In the genomic region with DNA sequence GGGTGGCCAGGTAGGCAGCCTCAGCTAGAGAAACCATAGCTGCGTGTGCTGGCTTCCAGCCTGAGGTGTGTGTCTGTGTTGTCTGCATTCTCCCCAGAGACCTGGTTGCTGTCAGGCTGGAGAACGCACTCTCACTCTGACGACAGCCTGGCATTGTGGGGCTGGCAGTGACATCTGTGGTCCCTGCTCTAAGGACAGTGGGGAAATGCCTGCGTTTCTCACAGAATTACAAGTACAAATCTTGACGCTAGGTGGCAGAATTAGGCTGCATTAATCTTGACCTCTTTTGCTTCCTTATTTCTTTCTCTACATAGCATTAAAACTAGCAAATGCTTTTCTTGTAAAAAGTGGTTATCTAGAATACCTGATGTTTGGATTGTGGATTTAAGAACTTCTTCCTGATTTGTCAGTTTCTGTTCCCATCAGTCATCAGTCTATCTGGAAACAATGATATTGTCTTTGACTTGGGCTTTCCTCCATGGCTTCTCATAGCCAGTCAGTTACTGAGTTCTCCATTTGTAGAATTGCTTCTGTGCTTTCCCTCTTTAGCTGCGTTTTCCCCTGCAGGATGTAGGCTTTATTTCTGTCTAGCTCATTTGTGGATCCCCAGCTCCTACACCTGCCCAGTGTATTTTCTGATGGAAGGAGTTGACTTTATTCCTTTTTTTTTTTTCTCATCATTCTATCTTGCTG, we compare ENCODE assay signal across 8 cellular contexts.
DNase-seq lines count a peak whose midpoint lies in the region; ATAC-seq, FAIRE-seq and TF ChIP-seq lines count a peak whose summit lies in the region.

No MANE protein-coding gene starts in this region.

- CTCF ChIA-PET in HepG2 (lab: Yijun Ruan, JAX; ENCODE audit: low intra/inter-chr PET ratio, low total read pairs) = interaction anchor here (1.1 to 2.2 kb wide), 3 partner anchors 404 to 767 kb away, joined by 3 to 16 read pairs (median 7); no protein-coding TSS in a partner anchor

- POLR2A ChIA-PET in HepG2 (lab: Yijun Ruan, JAX) = no interaction called here

- H3K9ac ChIP-seq in HepG2 (ENCODE audit: insufficient read depth, low read depth, low read length) = no peak overlapping the region

- no TSS peak for BruUV-seq in HepG2 (replicated peaks; lab: Mats Ljungman, UMichigan)

- ATAC-seq in GM21529 (IDR thresholded peaks at IDR 0.05; ENCODE audit: unreplicated experiment) (peak; percentile 79), HepG2 (peak; percentile 75)

- TF ChIP-seq POLR2A in HepG2 (IDR thresholded peaks at IDR 0.05; ENCODE audit: insufficient read depth in 1 of 2, low read depth in 2 of 2, low read length in 2 of 2) (no peak), tibial nerve (IDR thresholded peaks at IDR 0.05) (no peak)

- TF ChIP-seq EP300 in HepG2 (IDR thresholded peaks at IDR 0.05; ENCODE audit: low read depth in 2 of 2, low read length in 2 of 2) (no peak), HepG2 (CRISPR knock-in tag; IDR thresholded peaks at IDR 0.05; ENCODE audit: borderline replicate concordance) (no peak), tibial nerve (IDR thresholded peaks at IDR 0.05) (no peak)

- no peak overlapping the region for H3K4me2 ChIP-seq in HepG2 (ENCODE audit: low read depth, low read length)

- in situ Hi-C loops in HepG2 (cut with HindIII; ENCODE audit: extremely low pct_ligation_motif_present, low pct_unique_long_range_greater_than_20kb) = loop anchor here (10.0 to 25.0 kb wide), 2 partner anchors 405 to 762 kb away; a partner anchor contains a TSS

- H4K20me1 ChIP-seq in HepG2 (ENCODE audit: insufficient read depth, low read length) = no peaks in the 10 kb centered on the region

- H3K4me1 ChIP-seq in HepG2 (ENCODE audit: insufficient read depth, low read length) (no peaks in the 10 kb centered on the region), tibial nerve (no peaks in the 10 kb centered on the region)

- H3K27ac ChIP-seq in HepG2 (ENCODE audit: extremely low read length, insufficient read depth, low read length) (no peak overlapping the region), tibial nerve (no peak overlapping the region)

- H3K79me2 ChIP-seq in HepG2 (ENCODE audit: insufficient read depth, low read length) = no peaks in the 10 kb centered on the region

- H3K27me3 ChIP-seq in HepG2 (ENCODE audit: control insufficient read depth in 1 of 2, insufficient read depth in 2 of 2, low read length in 2 of 2) = peaks cover 3 to 21% of the 10 kb centered on the region in 2 experiments
- H3K27me3 ChIP-seq in tibial nerve = no peaks in the 10 kb centered on the region

- no peak overlapping the region for H2AFZ ChIP-seq in HepG2 (ENCODE audit: low read length)

- H3K36me3 ChIP-seq in HepG2 (replicated peaks in 1 of 2; ENCODE audit: control insufficient read depth in 1 of 2, insufficient read depth in 2 of 2, low read length in 2 of 2) = no peaks in the 10 kb centered on the region
- H3K36me3 ChIP-seq in tibial nerve = no peaks in the 10 kb centered on the region

- peak; percentile 56 for FAIRE-seq in HepG2 (lab: Jason Lieb, UNC)

- H3K4me3 ChIP-seq in HepG2 (replicated peaks in 1 of 3; ENCODE audit: insufficient read depth in 1 of 3, low read depth in 2 of 3, low read length in 3 of 3) (no peak overlapping the region), tibial nerve (no peak overlapping the region)

- intact Hi-C loops in HepG2 (cut with micrococcal nuclease; ENCODE audit: unreplicated experiment) = loop anchor here (1.0 to 5.0 kb wide), 4 partner anchors 115 to 765 kb away; no protein-coding TSS in a partner anchor

- 0 out of 2 replicates have a peak, but pooled peaks have one; percentile 40 for TF ChIP-seq RAD21 in HepG2 (CRISPR knock-in tag; IDR thresholded peaks at IDR 0.05)

- 0% methylated on average over 6 of the region's 6 CpGs for WGBS in HepG2 (ENCODE audit: low lambda C conversion rate)
- 11 to 17% methylated on average over 6 of the region's 6 CpGs for WGBS in tibial nerve, 2 donors

- H3K9me3 ChIP-seq in HepG2 (ENCODE audit: low read length) (no peaks in the 10 kb centered on the region), tibial nerve (no peaks in the 10 kb centered on the region)

- peak; percentile 66 for DNase-seq in SIG-M5 treated with dmso at 0.1 percent for 504 hours (lab: John Stamatoyannopoulos, UW; ENCODE audit: unreplicated experiment)
- no peak for DNase-seq in SIG-M5 (lab: John Stamatoyannopoulos, UW)
- DNase-seq in HuH-7 (ENCODE audit: low spot score) = peak; percentile 35
- DNase-seq in RPMI8226 = peak; percentile 60
- DNase-seq in dermis blood vessel endothelial cell = peak; percentile 83
- DNase-seq in HepG2 (ENCODE audit: low spot score) = peak; percentile 41
- DNase-seq in tibial nerve (ENCODE audit: low spot score in 2 of 2) = peak in 1 of 2 donors; percentile 74

- peak; percentile 73 for TF ChIP-seq CTCF in HepG2 (CRISPR knock-in tag; IDR thresholded peaks at IDR 0.05)
- TF ChIP-seq CTCF in tibial nerve (IDR thresholded peaks at IDR 0.05) = peak; percentile 49 to 80 (median 55)

TF ChIP-seq in HepG2, 621 proteins besides CTCF, POLR2A, EP300 and RAD21:
- TF ChIP-seq MAFG (CRISPR knock-in tag; IDR thresholded peaks at IDR 0.05) = no peak
- no peak for TF ChIP-seq PHF21A (CRISPR knock-in tag; IDR thresholded peaks at IDR 0.05)
- TF ChIP-seq STAG1 (CRISPR knock-in tag; IDR thresholded peaks at IDR 0.05) = peak; percentile 78
- peak; percentile 58 for TF ChIP-seq SMC3 (IDR thresholded peaks at IDR 0.05; ENCODE audit: low read length)
